ENCODE assay signal across 21 cellular contexts in genomic region chr14:61372842-61373555, GRCh38. TPM values are rescaled to one million over a fixed set of nuclear protein-coding genes. Genes with fewer than 3 reads are reported as not detected.
DNase-seq lines count a peak whose midpoint lies in the region; ATAC-seq and TF ChIP-seq lines count a peak whose summit lies in the region.
"Had no signal": no experiment of that assay in that cellular context is flagged by ENCODE, and none has a peak within 500 bp of the region (broad histone marks: within the 10 kb centered on the region; RNA-seq: fewer than 3 reads in every experiment).

No MANE protein-coding gene starts in this region.

- H3K27me3 Mint-ChIP-seq in activated naive CD4-positive, alpha-beta T cell treated with anti-CD3 and anti-CD28 coated beads for 36 hours (ENCODE audit: low read depth) = no peaks in the 10 kb centered on the region
- no peaks in the 10 kb centered on the region for H3K27me3 Mint-ChIP-seq in activated naive CD8-positive, alpha-beta T cell treated with anti-CD3 and anti-CD28 coated beads, Interleukin-2, amount 10 ng/mL, durations not matched to agents 7 days and 5 days
- H3K27me3 Mint-ChIP-seq: progenitor cell of endocrine pancreas had no signal

- H3K27ac ChIP-seq in upper lobe of right lung = no peak overlapping the region
- H3K27ac ChIP-seq: cardiac muscle cell, KMS-11, vagina had no signal

- H3K4me1 Mint-ChIP-seq in activated naive CD4-positive, alpha-beta T cell treated with anti-CD3 and anti-CD28 coated beads for 36 hours (ENCODE audit: low read depth) = peaks cover 87% of the 10 kb centered on the region
- H3K4me1 Mint-ChIP-seq in activated naive CD8-positive, alpha-beta T cell treated with anti-CD3 and anti-CD28 coated beads, Interleukin-2, amount 10 ng/mL, durations not matched to agents 7 days and 5 days = peaks cover 65% of the 10 kb centered on the region

- TF ChIP-seq CTCF in upper lobe of right lung (IDR thresholded peaks at IDR 0.05) = no peak

- peaks cover 5% of the 10 kb centered on the region for H3K9me3 ChIP-seq in upper lobe of right lung
- H3K9me3 ChIP-seq: vagina had no signal

- H3K4me3 Mint-ChIP-seq in activated naive CD4-positive, alpha-beta T cell treated with anti-CD3 and anti-CD28 coated beads for 36 hours = no peak overlapping the region
- H3K4me3 Mint-ChIP-seq in activated naive CD8-positive, alpha-beta T cell treated with anti-CD3 and anti-CD28 coated beads, Interleukin-2, amount 10 ng/mL, durations not matched to agents 7 days and 5 days = peak overlapping the region; percentile 1
- H3K4me3 Mint-ChIP-seq: HFFc6 had no signal

- H3K4me1 ChIP-seq in upper lobe of right lung = peaks cover 25% of the 10 kb centered on the region

- peaks cover 35% of the 10 kb centered on the region for H3K9me3 Mint-ChIP-seq in activated naive CD4-positive, alpha-beta T cell treated with anti-CD3 and anti-CD28 coated beads for 36 hours
- peaks cover 24% of the 10 kb centered on the region for H3K9me3 Mint-ChIP-seq in activated naive CD8-positive, alpha-beta T cell treated with anti-CD3 and anti-CD28 coated beads, Interleukin-2, amount 10 ng/mL, durations not matched to agents 7 days and 5 days

- POLR2A ChIA-PET in activated naive CD8-positive, alpha-beta T cell treated with anti-CD3 and anti-CD28 coated beads, Interleukin-2, amount 10 ng/mL, durations not matched to agents 7 days and 5 days (lab: Charles Lee) = no interaction called here

- peak overlapping the region; percentile 84 for H3K27ac Mint-ChIP-seq in activated naive CD4-positive, alpha-beta T cell treated with anti-CD3 and anti-CD28 coated beads for 36 hours
- no peak overlapping the region for H3K27ac Mint-ChIP-seq in activated naive CD8-positive, alpha-beta T cell treated with anti-CD3 and anti-CD28 coated beads, Interleukin-2, amount 10 ng/mL, durations not matched to agents 7 days and 5 days
- H3K27ac Mint-ChIP-seq: HFFc6, progenitor cell of endocrine pancreas had no signal

- peak; percentile 45 for DNase-seq in activated naive CD4-positive, alpha-beta T cell treated with anti-CD3 and anti-CD28 coated beads for 36 hours
- DNase-seq in activated naive CD4-positive, alpha-beta T cell treated with Interleukin-2 at 50 U/mL for 16 hours = no peak
- DNase-seq in activated naive CD8-positive, alpha-beta T cell treated with anti-CD3 and anti-CD28 coated beads, Interleukin-2, amount 10 ng/mL, durations not matched to agents 7 days and 5 days = no peak
- DNase-seq in upper lobe of right lung = no peak
- no peak for DNase-seq in NCI-H1092 treated with DMSO at 0.1 percent for 48 hours (lab: John Stamatoyannopoulos, UW)
- no peak for DNase-seq in SHP77 treated with DMSO at 0.1 percent for 48 hours (lab: John Stamatoyannopoulos, UW)
- DNase-seq: dermis blood vessel endothelial cell, GDM1, glutamatergic neuron, HFFc6, kidney glomerular epithelial cell, MV-4-11, NCI-H1930, NCI-H226, NCI-H82 had no signal

- intact Hi-C loops in activated naive CD4-positive, alpha-beta T cell treated with anti-CD3 and anti-CD28 coated beads for 36 hours (cut with micrococcal nuclease) = loop anchor here (1.0 kb wide), 3 partner anchors 12 to 23 kb away; no protein-coding TSS in a partner anchor
- intact Hi-C loops in upper lobe of right lung (cut with DNase I) = no loop called here

- H3K36me3 ChIP-seq in upper lobe of right lung = no peaks in the 10 kb centered on the region
- H3K36me3 ChIP-seq: cardiac muscle cell, vagina had no signal

- H3K4me3 ChIP-seq in upper lobe of right lung = no peak overlapping the region
- H3K4me3 ChIP-seq: cardiac muscle cell, lung, vagina had no signal

- CTCF ChIA-PET in activated naive CD4-positive, alpha-beta T cell treated with anti-CD3 and anti-CD28 coated beads for 36 hours (lab: Charles Lee) = no interaction called here

- no peaks in the 10 kb centered on the region for H3K27me3 ChIP-seq in upper lobe of right lung
- H3K27me3 ChIP-seq: cardiac muscle cell, vagina had no signal

- ATAC-seq in GM19351 (IDR thresholded peaks at IDR 0.05; ENCODE audit: unreplicated experiment) = peak; percentile 61
- ATAC-seq in activated naive CD8-positive, alpha-beta T cell treated with anti-CD3 and anti-CD28 coated beads, Interleukin-2, amount 10 ng/mL, durations not matched to agents 7 days and 5 days (ENCODE audit: low read depth) = no peak
- ATAC-seq in upper lobe of right lung = peak; percentile 40

- peaks cover 53% of the 10 kb centered on the region for H3K36me3 Mint-ChIP-seq in activated naive CD4-positive, alpha-beta T cell treated with anti-CD3 and anti-CD28 coated beads for 36 hours (ENCODE audit: low read depth)
- H3K36me3 Mint-ChIP-seq in activated naive CD8-positive, alpha-beta T cell treated with anti-CD3 and anti-CD28 coated beads, Interleukin-2, amount 10 ng/mL, durations not matched to agents 7 days and 5 days = peaks cover 81% of the 10 kb centered on the region

RNA-seq across cellular contexts. Expression of gene PRKCH, which starts 51.6 kb away (rescaled TPM):
- total RNA-seq in activated naive CD4-positive, alpha-beta T cell treated with anti-CD3 and anti-CD28 coated beads for 36 hours = 100 to 1,000 TPM; 149 to 158 TPM
- 100 to 1,000 TPM; 318 TPM for total RNA-seq in activated naive CD8-positive, alpha-beta T cell treated with anti-CD3 and anti-CD28 coated beads, Interleukin-2, amount 10 ng/mL, durations not matched to agents 7 days and 5 days
- 74.4 TPM for total RNA-seq in upper lobe of right lung
